1 cellular context compared by ENCODE assay signal in the genomic region with DNA sequence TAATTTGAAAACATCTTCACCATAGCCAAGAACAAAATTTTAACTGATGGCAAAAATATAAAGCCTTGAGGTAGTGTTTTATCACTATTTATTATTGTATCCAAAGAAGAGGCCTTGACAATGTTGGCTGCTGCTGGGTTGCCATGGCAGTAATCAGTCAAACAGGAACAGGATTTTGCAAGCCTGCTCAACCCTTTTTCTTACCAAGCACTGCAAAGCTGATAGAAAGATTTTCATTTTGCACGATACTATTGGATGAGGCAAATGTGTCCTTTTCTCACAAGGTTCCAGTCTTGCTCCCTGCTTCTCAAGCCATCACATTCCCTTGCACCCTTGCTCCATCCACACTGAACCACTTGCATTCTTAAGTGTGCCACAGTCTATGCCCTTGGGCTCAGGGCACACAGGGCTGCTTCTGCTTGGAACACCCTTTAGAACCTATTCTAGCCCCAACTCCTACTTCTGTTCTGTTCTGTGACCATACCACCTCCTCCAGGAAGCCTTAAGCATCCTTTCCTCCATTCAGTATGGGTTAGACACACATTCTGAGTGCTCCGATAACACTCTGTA.
TF ChIP-seq lines count a peak whose summit lies in the region.

No MANE protein-coding gene starts in this region.

TF ChIP-seq in K562, 482 proteins besides CTCF, POLR2A, EP300 and RAD21 (continued from another document and continues in another):
- TF ChIP-seq MTA3 (IDR thresholded peaks at IDR 0.05; ENCODE audit: borderline replicate concordance) (no peak), BRD9 (IDR thresholded peaks at IDR 0.05; ENCODE audit: low read depth, partially characterized antibody) (no peak), DDX20 (tag; IDR thresholded peaks at IDR 0.05; ENCODE audit: low read depth) (no peak), NCOA2 (IDR thresholded peaks at IDR 0.05; ENCODE audit: partially characterized antibody in 2 of 2) (no peak), PTBP1 (IDR thresholded peaks at IDR 0.05; ENCODE audit: low read depth, low read length) (no peak), MAZ (CRISPR knock-in tag; conservative IDR thresholded peaks at IDR 0.05 in 1 of 2, IDR thresholded peaks at IDR 0.05 in 1 of 2) (no peak), ZNF347 (CRISPR knock-in tag; IDR thresholded peaks at IDR 0.05; ENCODE audit: low read depth) (no peak), ZNF174 (CRISPR knock-in tag; IDR thresholded peaks at IDR 0.05) (no peak), ZNF175 (CRISPR knock-in tag; IDR thresholded peaks at IDR 0.05; ENCODE audit: low read depth) (no peak), EWSR1 (IDR thresholded peaks at IDR 0.05; ENCODE audit: borderline replicate concordance, low read depth, partially characterized antibody) (no peak), NFIC (IDR thresholded peaks at IDR 0.05) (no peak), SIN3A (IDR thresholded peaks at IDR 0.05; ENCODE audit: borderline replicate concordance in 2 of 2, control insufficient read depth in 1 of 2, low read depth in 2 of 2, low read length in 2 of 2) (no peak), CBX8 (IDR thresholded peaks at IDR 0.05; ENCODE audit: borderline replicate concordance, extremely low read depth, low read depth, low read length, poor library complexity, severe bottlenecking) (no peak), SPI1 (IDR thresholded peaks at IDR 0.05; ENCODE audit: borderline replicate concordance, low read depth, low read length) (peak; percentile 58; the same call in 1 of the 2 replicates), ELF1 (tag; IDR thresholded peaks at IDR 0.05) (no peak), HDAC1 (IDR thresholded peaks at IDR 0.05) (no peak), JUND (IDR thresholded peaks at IDR 0.05; ENCODE audit: borderline replicate concordance, low read depth, low read length) (no peak), JUND (tag; IDR thresholded peaks at IDR 0.05; ENCODE audit: borderline replicate concordance, low read depth, low read length) (no peak), ZNF668 (CRISPR knock-in tag; IDR thresholded peaks at IDR 0.05) (no peak), FOXJ2 (tag; IDR thresholded peaks at IDR 0.05) (peak; percentile 98), WHSC1 (IDR thresholded peaks at IDR 0.05; ENCODE audit: low read length) (no peak), SMAD2 (IDR thresholded peaks at IDR 0.05; ENCODE audit: low read depth, low read length) (no peak), RBM17 (IDR thresholded peaks at IDR 0.05; ENCODE audit: borderline replicate concordance, low read depth, low read length) (no peak), XRCC4 (IDR thresholded peaks at IDR 0.05; ENCODE audit: extremely low read depth, insufficient read depth, insufficient read length) (no peak), ZNF583 (CRISPR knock-in tag; IDR thresholded peaks at IDR 0.05) (no peak)
- TF ChIP-seq, protein P1, sequence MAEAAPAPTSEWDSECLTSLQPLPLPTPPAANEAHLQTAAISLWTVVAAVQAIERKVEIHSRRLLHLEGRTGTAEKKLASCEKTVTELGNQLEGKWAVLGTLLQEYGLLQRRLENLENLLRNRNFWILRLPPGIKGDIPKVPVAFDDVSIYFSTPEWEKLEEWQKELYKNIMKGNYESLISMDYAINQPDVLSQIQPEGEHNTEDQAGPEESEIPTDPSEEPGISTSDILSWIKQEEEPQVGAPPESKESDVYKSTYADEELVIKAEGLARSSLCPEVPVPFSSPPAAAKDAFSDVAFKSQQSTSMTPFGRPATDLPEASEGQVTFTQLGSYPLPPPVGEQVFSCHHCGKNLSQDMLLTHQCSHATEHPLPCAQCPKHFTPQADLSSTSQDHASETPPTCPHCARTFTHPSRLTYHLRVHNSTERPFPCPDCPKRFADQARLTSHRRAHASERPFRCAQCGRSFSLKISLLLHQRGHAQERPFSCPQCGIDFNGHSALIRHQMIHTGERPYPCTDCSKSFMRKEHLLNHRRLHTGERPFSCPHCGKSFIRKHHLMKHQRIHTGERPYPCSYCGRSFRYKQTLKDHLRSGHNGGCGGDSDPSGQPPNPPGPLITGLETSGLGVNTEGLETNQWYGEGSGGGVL (CRISPR knock-in tag; IDR thresholded peaks at IDR 0.05), result no peak
- TF ChIP-seq, protein P2, sequence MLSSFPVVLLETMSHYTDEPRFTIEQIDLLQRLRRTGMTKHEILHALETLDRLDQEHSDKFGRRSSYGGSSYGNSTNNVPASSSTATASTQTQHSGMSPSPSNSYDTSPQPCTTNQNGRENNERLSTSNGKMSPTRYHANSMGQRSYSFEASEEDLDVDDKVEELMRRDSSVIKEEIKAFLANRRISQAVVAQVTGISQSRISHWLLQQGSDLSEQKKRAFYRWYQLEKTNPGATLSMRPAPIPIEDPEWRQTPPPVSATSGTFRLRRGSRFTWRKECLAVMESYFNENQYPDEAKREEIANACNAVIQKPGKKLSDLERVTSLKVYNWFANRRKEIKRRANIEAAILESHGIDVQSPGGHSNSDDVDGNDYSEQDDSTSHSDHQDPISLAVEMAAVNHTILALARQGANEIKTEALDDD (IDR thresholded peaks at IDR 0.05), result no peak
- TF ChIP-seq, protein P3, sequence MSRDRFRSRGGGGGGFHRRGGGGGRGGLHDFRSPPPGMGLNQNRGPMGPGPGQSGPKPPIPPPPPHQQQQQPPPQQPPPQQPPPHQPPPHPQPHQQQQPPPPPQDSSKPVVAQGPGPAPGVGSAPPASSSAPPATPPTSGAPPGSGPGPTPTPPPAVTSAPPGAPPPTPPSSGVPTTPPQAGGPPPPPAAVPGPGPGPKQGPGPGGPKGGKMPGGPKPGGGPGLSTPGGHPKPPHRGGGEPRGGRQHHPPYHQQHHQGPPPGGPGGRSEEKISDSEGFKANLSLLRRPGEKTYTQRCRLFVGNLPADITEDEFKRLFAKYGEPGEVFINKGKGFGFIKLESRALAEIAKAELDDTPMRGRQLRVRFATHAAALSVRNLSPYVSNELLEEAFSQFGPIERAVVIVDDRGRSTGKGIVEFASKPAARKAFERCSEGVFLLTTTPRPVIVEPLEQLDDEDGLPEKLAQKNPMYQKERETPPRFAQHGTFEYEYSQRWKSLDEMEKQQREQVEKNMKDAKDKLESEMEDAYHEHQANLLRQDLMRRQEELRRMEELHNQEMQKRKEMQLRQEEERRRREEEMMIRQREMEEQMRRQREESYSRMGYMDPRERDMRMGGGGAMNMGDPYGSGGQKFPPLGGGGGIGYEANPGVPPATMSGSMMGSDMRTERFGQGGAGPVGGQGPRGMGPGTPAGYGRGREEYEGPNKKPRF (IDR thresholded peaks at IDR 0.05; ENCODE audit: low read depth, low read length), result no peak
- TF ChIP-seq, protein P4, sequence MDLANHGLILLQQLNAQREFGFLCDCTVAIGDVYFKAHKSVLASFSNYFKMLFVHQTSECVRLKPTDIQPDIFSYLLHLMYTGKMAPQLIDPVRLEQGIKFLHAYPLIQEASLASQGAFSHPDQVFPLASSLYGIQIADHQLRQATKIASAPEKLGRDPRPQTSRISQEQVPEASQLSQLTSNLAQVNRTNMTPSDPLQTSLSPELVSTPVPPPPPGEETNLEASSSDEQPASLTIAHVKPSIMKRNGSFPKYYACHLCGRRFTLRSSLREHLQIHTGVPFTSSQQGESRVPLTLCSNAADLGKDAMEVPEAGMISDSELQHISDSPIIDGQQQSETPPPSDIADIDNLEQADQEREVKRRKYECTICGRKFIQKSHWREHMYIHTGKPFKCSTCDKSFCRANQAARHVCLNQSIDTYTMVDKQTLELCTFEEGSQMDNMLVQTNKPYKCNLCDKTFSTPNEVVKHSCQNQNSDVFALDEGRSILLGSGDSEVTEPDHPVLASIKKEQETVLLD (IDR thresholded peaks at IDR 0.05), result no peak
- TF ChIP-seq, protein P5, sequence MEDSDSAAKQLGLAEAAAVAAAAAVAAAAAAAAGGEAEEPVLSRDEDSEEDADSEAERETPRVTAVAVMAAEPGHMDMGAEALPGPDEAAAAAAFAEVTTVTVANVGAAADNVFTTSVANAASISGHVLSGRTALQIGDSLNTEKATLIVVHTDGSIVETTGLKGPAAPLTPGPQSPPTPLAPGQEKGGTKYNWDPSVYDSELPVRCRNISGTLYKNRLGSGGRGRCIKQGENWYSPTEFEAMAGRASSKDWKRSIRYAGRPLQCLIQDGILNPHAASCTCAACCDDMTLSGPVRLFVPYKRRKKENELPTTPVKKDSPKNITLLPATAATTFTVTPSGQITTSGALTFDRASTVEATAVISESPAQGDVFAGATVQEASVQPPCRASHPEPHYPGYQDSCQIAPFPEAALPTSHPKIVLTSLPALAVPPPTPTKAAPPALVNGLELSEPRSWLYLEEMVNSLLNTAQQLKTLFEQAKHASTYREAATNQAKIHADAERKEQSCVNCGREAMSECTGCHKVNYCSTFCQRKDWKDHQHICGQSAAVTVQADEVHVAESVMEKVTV (CRISPR knock-in tag; IDR thresholded peaks at IDR 0.05), result no peak
- TF ChIP-seq, protein P6, sequence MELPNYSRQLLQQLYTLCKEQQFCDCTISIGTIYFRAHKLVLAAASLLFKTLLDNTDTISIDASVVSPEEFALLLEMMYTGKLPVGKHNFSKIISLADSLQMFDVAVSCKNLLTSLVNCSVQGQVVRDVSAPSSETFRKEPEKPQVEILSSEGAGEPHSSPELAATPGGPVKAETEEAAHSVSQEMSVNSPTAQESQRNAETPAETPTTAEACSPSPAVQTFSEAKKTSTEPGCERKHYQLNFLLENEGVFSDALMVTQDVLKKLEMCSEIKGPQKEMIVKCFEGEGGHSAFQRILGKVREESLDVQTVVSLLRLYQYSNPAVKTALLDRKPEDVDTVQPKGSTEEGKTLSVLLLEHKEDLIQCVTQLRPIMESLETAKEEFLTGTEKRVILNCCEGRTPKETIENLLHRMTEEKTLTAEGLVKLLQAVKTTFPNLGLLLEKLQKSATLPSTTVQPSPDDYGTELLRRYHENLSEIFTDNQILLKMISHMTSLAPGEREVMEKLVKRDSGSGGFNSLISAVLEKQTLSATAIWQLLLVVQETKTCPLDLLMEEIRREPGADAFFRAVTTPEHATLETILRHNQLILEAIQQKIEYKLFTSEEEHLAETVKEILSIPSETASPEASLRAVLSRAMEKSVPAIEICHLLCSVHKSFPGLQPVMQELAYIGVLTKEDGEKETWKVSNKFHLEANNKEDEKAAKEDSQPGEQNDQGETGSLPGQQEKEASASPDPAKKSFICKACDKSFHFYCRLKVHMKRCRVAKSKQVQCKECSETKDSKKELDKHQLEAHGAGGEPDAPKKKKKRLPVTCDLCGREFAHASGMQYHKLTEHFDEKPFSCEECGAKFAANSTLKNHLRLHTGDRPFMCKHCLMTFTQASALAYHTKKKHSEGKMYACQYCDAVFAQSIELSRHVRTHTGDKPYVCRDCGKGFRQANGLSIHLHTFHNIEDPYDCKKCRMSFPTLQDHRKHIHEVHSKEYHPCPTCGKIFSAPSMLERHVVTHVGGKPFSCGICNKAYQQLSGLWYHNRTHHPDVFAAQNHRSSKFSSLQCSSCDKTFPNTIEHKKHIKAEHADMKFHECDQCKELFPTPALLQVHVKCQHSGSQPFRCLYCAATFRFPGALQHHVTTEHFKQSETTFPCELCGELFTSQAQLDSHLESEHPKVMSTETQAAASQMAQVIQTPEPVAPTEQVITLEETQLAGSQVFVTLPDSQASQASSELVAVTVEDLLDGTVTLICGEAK (IDR thresholded peaks at IDR 0.05), result no peak
- TF ChIP-seq, protein P6 (CRISPR knock-in tag; IDR thresholded peaks at IDR 0.05), result no peak
- TF ChIP-seq, protein P7, sequence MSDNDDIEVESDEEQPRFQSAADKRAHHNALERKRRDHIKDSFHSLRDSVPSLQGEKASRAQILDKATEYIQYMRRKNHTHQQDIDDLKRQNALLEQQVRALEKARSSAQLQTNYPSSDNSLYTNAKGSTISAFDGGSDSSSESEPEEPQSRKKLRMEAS (CRISPR knock-in tag; IDR thresholded peaks at IDR 0.05), result no peak
- TF ChIP-seq, protein P8, sequence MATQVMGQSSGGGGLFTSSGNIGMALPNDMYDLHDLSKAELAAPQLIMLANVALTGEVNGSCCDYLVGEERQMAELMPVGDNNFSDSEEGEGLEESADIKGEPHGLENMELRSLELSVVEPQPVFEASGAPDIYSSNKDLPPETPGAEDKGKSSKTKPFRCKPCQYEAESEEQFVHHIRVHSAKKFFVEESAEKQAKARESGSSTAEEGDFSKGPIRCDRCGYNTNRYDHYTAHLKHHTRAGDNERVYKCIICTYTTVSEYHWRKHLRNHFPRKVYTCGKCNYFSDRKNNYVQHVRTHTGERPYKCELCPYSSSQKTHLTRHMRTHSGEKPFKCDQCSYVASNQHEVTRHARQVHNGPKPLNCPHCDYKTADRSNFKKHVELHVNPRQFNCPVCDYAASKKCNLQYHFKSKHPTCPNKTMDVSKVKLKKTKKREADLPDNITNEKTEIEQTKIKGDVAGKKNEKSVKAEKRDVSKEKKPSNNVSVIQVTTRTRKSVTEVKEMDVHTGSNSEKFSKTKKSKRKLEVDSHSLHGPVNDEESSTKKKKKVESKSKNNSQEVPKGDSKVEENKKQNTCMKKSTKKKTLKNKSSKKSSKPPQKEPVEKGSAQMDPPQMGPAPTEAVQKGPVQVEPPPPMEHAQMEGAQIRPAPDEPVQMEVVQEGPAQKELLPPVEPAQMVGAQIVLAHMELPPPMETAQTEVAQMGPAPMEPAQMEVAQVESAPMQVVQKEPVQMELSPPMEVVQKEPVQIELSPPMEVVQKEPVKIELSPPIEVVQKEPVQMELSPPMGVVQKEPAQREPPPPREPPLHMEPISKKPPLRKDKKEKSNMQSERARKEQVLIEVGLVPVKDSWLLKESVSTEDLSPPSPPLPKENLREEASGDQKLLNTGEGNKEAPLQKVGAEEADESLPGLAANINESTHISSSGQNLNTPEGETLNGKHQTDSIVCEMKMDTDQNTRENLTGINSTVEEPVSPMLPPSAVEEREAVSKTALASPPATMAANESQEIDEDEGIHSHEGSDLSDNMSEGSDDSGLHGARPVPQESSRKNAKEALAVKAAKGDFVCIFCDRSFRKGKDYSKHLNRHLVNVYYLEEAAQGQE (CRISPR knock-in tag; IDR thresholded peaks at IDR 0.05; ENCODE audit: low read depth), result no peak
